In the genomic region with DNA sequence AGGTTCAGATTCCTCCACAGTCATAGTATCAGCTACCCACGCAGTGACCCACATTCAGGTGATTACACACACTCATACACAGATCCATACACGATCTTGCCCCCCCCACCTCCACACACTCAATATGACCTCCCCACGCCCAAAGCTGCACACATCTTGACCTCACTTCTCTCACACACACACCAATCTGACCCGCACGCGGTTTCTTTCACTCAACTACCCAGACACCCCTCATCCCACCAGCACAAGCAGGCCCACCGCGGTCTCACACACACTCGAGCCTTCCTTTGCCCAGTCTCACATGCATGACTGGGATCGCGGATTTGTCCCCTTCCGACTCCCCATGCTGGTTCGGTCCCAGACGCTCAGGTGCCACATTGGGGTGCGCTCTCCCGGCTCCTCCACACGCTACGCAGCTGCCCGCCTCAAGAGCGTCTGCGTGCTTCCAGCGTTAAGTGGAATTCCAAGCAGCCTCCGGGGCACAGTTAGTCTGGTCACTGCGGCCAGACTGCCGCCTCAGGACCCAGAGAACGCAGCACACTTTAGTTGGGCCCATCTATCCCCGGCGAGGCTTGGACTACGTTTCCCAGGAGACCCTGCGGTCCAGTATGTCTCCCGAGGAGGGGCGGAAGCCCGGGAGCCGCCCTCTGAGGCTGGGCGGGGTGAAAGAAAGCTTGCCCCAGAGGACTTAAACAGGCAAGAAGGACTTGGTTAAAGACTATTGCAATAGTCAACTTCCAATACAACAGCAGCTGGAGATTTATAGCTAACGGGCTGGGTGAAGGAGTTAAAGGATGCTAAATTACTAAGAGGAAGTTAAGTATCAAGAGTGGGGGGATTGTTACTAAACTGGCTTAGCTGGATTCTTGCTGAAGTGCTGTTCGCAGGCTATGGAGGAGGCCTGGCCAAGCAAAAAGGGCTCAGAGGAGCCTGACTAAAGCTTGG, we compare ENCODE assay signal across 8 cellular contexts. TPM values are rescaled to one million over a fixed set of nuclear protein-coding genes. Genes with fewer than 3 reads are reported as not detected.
DNase-seq lines count a peak whose midpoint lies in the region; ATAC-seq and TF ChIP-seq lines count a peak whose summit lies in the region.

No MANE protein-coding gene starts in this region.

- H3K79me2 ChIP-seq in DND-41 (ENCODE audit: insufficient read depth, low read length) (peaks cover 76% of the 10 kb centered on the region), neural cell (replicated peaks; ENCODE audit: insufficient read depth, low read length) (peaks cover 33% of the 10 kb centered on the region)

- TF ChIP-seq RAD21 in neural cell (conservative IDR thresholded peaks at IDR 0.05), result no peak

- H3K27me3 ChIP-seq in DND-41 (ENCODE audit: insufficient read depth, low read length, poor library complexity) (no peaks in the 10 kb centered on the region), RWPE2 (ENCODE audit: insufficient read depth, poor library complexity, severe bottlenecking) (no peaks in the 10 kb centered on the region), neural cell (ENCODE audit: insufficient read depth, low read depth, low read length) (no peaks in the 10 kb centered on the region)

- peaks cover 3% of the 10 kb centered on the region for H3F3A ChIP-seq in neural cell (ENCODE audit: insufficient read depth, low read length, poor library complexity, severe bottlenecking)

- H4K20me1 ChIP-seq in DND-41 (ENCODE audit: insufficient read depth, low read length) (no peaks in the 10 kb centered on the region), neural cell (ENCODE audit: insufficient read depth) (no peaks in the 10 kb centered on the region)

- ATAC-seq in DND-41 (ENCODE audit: insufficient read depth, low read depth), result peak; percentile 88
- peak; percentile 90 for ATAC-seq in GM21723 (IDR thresholded peaks at IDR 0.05; ENCODE audit: unreplicated experiment)
- ATAC-seq in RWPE2 (ENCODE audit: low read depth), result peak; percentile 91
- peak; percentile 92 for ATAC-seq in stimulated activated naive CD8-positive, alpha-beta T cell treated with anti-CD3 and anti-CD28 coated beads, Interleukin-15, Interleukin-2, amounts not matched to agents 100 U/mL and 50 U/mL, for 24 hours

- DNase-seq in DND-41 (peak; percentile 92), Kasumi-1 (lab: John Stamatoyannopoulos, UW) (peak; percentile 79 to 87), RWPE2 (ENCODE audit: low spot score) (peak; percentile 87), fibroblast of villous mesenchyme (ENCODE audit: low read depth) (peak; percentile 90)
- DNase-seq in activated effector memory CD4-positive, alpha-beta T cell treated with anti-CD3 and anti-CD28 coated beads, Interleukin-2, amount 50 U/mL, for 16 hours, result peak; percentile 96
- peak; percentile 88 for DNase-seq in stimulated activated naive CD8-positive, alpha-beta T cell treated with anti-CD3 and anti-CD28 coated beads, Interleukin-15, Interleukin-2, amounts not matched to agents 100 U/mL and 50 U/mL, for 24 hours

- peak overlapping the region; percentile 98 to 99 for H3K4me3 ChIP-seq in DND-41 (ENCODE audit: low read depth in 1 of 2, low read length in 2 of 2)
- H3K4me3 ChIP-seq in RWPE2 (ENCODE audit: severe bottlenecking), result peak overlapping the region; percentile 73
- H3K4me3 ChIP-seq in fibroblast of villous mesenchyme (ENCODE audit: low read depth, low read length), result peak overlapping the region; percentile 86
- peak overlapping the region; percentile 88 for H3K4me3 ChIP-seq in neural cell (ENCODE audit: low read length)

- no peak for TF ChIP-seq CTCF in DND-41 (IDR thresholded peaks at IDR 0.05; ENCODE audit: borderline replicate concordance, extremely low read depth, low read length, poor library complexity, severe bottlenecking)
- no peak for TF ChIP-seq CTCF in RWPE2 (IDR thresholded peaks at IDR 0.05; ENCODE audit: poor library complexity, severe bottlenecking)
- no peak for TF ChIP-seq CTCF in fibroblast of villous mesenchyme (IDR thresholded peaks at IDR 0.05; ENCODE audit: insufficient read depth, low read depth, low read length)
- no peak for TF ChIP-seq CTCF in neural cell (IDR thresholded peaks at IDR 0.05; ENCODE audit: poor library complexity, severe bottlenecking)

- peak overlapping the region; percentile 92 for H2AFZ ChIP-seq in DND-41 (ENCODE audit: low read depth, low read length)
- H2AFZ ChIP-seq in neural cell (ENCODE audit: low read depth, low read length), result peak overlapping the region; percentile 100

- H3K9ac ChIP-seq in DND-41 (ENCODE audit: low read depth, low read length) (peak overlapping the region; percentile 81), neural cell (ENCODE audit: low read length) (peak overlapping the region; percentile 87)

- H3K4me1 ChIP-seq in DND-41 (ENCODE audit: insufficient read depth, low read length) (peaks cover 31% of the 10 kb centered on the region), RWPE2 (ENCODE audit: insufficient read depth, poor library complexity, severe bottlenecking) (peaks cover 7% of the 10 kb centered on the region)

- peak overlapping the region; percentile 87 for H3K4me2 ChIP-seq in DND-41 (ENCODE audit: insufficient read depth, low read length)
- H3K4me2 ChIP-seq in neural cell (ENCODE audit: low read length), result peak overlapping the region; percentile 94

- no peaks in the 10 kb centered on the region for H3K9me2 ChIP-seq in neural cell (ENCODE audit: insufficient read depth, low read length)

- no peak for TF ChIP-seq EP300 in neural cell (conservative IDR thresholded peaks at IDR 0.05; ENCODE audit: poor library complexity, severe bottlenecking)

- peaks cover 27% of the 10 kb centered on the region for H3K36me3 ChIP-seq in DND-41 (ENCODE audit: insufficient read depth, low read length)
- peaks cover 35% of the 10 kb centered on the region for H3K36me3 ChIP-seq in RWPE2 (ENCODE audit: low read depth)
- peaks cover 3% of the 10 kb centered on the region for H3K36me3 ChIP-seq in neural cell (ENCODE audit: insufficient read depth, low read length)

- peak overlapping the region; percentile 85 for H3K27ac ChIP-seq in DND-41 (ENCODE audit: low read length)
- H3K27ac ChIP-seq in RWPE2 (ENCODE audit: poor library complexity, severe bottlenecking), result peak overlapping the region; percentile 71
- peak overlapping the region; percentile 55 for H3K27ac ChIP-seq in neural cell (ENCODE audit: low read length)

- peaks cover 3% of the 10 kb centered on the region for H3K9me3 ChIP-seq in DND-41 (ENCODE audit: insufficient read depth, low read length, severe bottlenecking)
- H3K9me3 ChIP-seq in RWPE2 (ENCODE audit: severe bottlenecking), result peaks cover 6% of the 10 kb centered on the region
- H3K9me3 ChIP-seq in neural cell (ENCODE audit: low read length), result peaks cover 9% of the 10 kb centered on the region

TF ChIP-seq in neural cell, 6 proteins besides CTCF, POLR2A, EP300 and RAD21:
- no peak for TF ChIP-seq TAF1 (IDR thresholded peaks at IDR 0.05; ENCODE audit: low read depth)
- TF ChIP-seq, protein P1, sequence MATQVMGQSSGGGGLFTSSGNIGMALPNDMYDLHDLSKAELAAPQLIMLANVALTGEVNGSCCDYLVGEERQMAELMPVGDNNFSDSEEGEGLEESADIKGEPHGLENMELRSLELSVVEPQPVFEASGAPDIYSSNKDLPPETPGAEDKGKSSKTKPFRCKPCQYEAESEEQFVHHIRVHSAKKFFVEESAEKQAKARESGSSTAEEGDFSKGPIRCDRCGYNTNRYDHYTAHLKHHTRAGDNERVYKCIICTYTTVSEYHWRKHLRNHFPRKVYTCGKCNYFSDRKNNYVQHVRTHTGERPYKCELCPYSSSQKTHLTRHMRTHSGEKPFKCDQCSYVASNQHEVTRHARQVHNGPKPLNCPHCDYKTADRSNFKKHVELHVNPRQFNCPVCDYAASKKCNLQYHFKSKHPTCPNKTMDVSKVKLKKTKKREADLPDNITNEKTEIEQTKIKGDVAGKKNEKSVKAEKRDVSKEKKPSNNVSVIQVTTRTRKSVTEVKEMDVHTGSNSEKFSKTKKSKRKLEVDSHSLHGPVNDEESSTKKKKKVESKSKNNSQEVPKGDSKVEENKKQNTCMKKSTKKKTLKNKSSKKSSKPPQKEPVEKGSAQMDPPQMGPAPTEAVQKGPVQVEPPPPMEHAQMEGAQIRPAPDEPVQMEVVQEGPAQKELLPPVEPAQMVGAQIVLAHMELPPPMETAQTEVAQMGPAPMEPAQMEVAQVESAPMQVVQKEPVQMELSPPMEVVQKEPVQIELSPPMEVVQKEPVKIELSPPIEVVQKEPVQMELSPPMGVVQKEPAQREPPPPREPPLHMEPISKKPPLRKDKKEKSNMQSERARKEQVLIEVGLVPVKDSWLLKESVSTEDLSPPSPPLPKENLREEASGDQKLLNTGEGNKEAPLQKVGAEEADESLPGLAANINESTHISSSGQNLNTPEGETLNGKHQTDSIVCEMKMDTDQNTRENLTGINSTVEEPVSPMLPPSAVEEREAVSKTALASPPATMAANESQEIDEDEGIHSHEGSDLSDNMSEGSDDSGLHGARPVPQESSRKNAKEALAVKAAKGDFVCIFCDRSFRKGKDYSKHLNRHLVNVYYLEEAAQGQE (IDR thresholded peaks at IDR 0.05; ENCODE audit: borderline replicate concordance), result no peak
- no peak for TF ChIP-seq SMC3 (conservative IDR thresholded peaks at IDR 0.05; ENCODE audit: poor library complexity)
- TF ChIP-seq EZH2 (IDR thresholded peaks at IDR 0.05; ENCODE audit: borderline replicate concordance, insufficient read depth, low read length, poor library complexity, severe bottlenecking), result no peak
- no peak for TF ChIP-seq POLR2AphosphoS5 (IDR thresholded peaks at IDR 0.05)
- TF ChIP-seq MXI1 (conservative IDR thresholded peaks at IDR 0.05; ENCODE audit: poor library complexity, severe bottlenecking), result peak; percentile 62

RNA-seq across cellular contexts. Expression of a gene that starts 0.7 kb away (rescaled TPM):
- total RNA-seq in fibroblast of villous mesenchyme, result 2.3 and 6.0 TPM in 2 replicates
- polyA plus RNA-seq in neural cell, result 15.4 and 20.9 TPM in 2 replicates
- 38.5 and 44.0 TPM in 2 replicates for polyA minus RNA-seq in neural cell

RNA-seq across cellular contexts. Expression of a gene that starts 11.8 kb away (rescaled TPM):
- total RNA-seq in fibroblast of villous mesenchyme, result 4.5 and 10.4 TPM in 2 replicates
- polyA plus RNA-seq in neural cell, result 11.0 and 12.0 TPM in 2 replicates
- polyA minus RNA-seq in neural cell, result 25.8 and 39.4 TPM in 2 replicates

Comparison
In these comparisons a context has a peak if more than half of its experiments do, and no peak if none do; other contexts are left out.
1. Peak in every context shown above with its lines: DNase-seq, ATAC-seq, H3K4me3 ChIP-seq and H3K27ac ChIP-seq.